ENCODE assay signal across 8 cellular contexts in the genomic region with DNA sequence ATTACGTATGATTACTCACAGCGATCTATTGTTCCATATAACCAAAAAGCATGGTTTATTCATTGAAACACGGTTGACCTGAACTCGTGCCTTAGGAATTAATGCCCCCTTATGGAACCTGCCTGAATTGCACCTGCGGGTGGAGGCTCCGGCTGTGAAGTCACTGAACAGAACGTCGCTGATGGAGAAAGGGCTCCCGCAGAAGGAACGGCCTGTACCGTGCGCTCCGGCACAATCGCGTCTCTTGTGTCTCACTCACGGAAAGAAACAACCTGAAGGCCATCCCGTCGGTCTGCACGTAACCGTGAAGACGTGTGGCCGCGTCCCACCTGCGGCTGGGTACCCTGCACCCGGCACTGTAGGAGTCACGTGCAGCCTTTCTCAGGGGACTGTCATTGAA.
DNase-seq lines count a peak whose midpoint lies in the region; ATAC-seq, FAIRE-seq and TF ChIP-seq lines count a peak whose summit lies in the region.

No MANE protein-coding gene starts in this region.

- H3K4me1 ChIP-seq in trophoblast cell (ENCODE audit: control insufficient read depth in 1 of 2, insufficient read depth in 2 of 2, low read length in 2 of 2) = no peaks in the 10 kb centered on the region
- H3K4me1 ChIP-seq in uterus = peaks cover 0 to 8% of the 10 kb centered on the region in 2 donors

- peak; percentile 66 for DNase-seq in EH (ENCODE audit: low read depth)
- peak in 1 of 2 experiments; percentile 83 for DNase-seq in HL-60 (ENCODE audit: low read depth in 1 of 2, low spot score in 1 of 2)
- DNase-seq in RPMI8226 = peak; percentile 43
- peak; percentile 53 for DNase-seq in activated effector memory CD4-positive, alpha-beta T cell treated with Interleukin-2 at 50 U/mL for 16 hours
- peak; percentile 81 to 84 for DNase-seq in frontal cortex (ENCODE audit: low spot score in 2 of 2)
- DNase-seq in trophoblast cell = peak; percentile 41 to 96
- peak; percentile 70 to 73 for DNase-seq in uterus

- H3K27me3 ChIP-seq in HL-60 (ENCODE audit: insufficient read depth, poor library complexity, severe bottlenecking) = no peaks in the 10 kb centered on the region
- no peaks in the 10 kb centered on the region for H3K27me3 ChIP-seq in trophoblast cell (ENCODE audit: insufficient read depth, low read length)
- H3K27me3 ChIP-seq in uterus = no peaks in the 10 kb centered on the region

- no peak overlapping the region for H2AK5ac ChIP-seq in trophoblast cell (ENCODE audit: low read length)

- TF ChIP-seq CTCF in HL-60 (IDR thresholded peaks at IDR 0.05; ENCODE audit: insufficient read depth, low read length) = peak; percentile 96
- peak; percentile 86 to 95 (median 92) for TF ChIP-seq CTCF in uterus (IDR thresholded peaks at IDR 0.05)

- H4K91ac ChIP-seq in trophoblast cell (ENCODE audit: low read depth, low read length) = no peak overlapping the region

- no peak overlapping the region for H3K23ac ChIP-seq in trophoblast cell (ENCODE audit: low read length)

- H3K4ac ChIP-seq in trophoblast cell (ENCODE audit: low read depth, low read length) = no peak overlapping the region

- H3K79me1 ChIP-seq in trophoblast cell (ENCODE audit: low read length) = no peaks in the 10 kb centered on the region

- H4K12ac ChIP-seq in trophoblast cell (ENCODE audit: low read depth, low read length) = no peak overlapping the region

- no peak overlapping the region for H2AFZ ChIP-seq in trophoblast cell (ENCODE audit: insufficient read depth, low read length, poor library complexity)

- WGBS in trophoblast cell (ENCODE audit: extremely low coverage, insufficient coverage, insufficient read length) = no CpG with 5 or more reads among the region's 26 CpGs

- H3K36me3 ChIP-seq in trophoblast cell (ENCODE audit: control insufficient read depth in 1 of 2, insufficient read depth in 2 of 2, low read length in 2 of 2) = no peaks in the 10 kb centered on the region
- no peaks in the 10 kb centered on the region for H3K36me3 ChIP-seq in uterus

- no peak for FAIRE-seq in frontal cortex (lab: Jason Lieb, UNC)

- ATAC-seq in GM18505 (IDR thresholded peaks at IDR 0.05; ENCODE audit: unreplicated experiment) = no peak

- no peak overlapping the region for H3K4me3 ChIP-seq in HL-60 (replicated peaks; ENCODE audit: insufficient read depth, low read length)
- H3K4me3 ChIP-seq in trophoblast cell (ENCODE audit: low read depth, low read length) = no peak overlapping the region
- H3K4me3 ChIP-seq in uterus = no peak overlapping the region

- H4K8ac ChIP-seq in trophoblast cell (ENCODE audit: low read depth, low read length) = no peak overlapping the region

- no peak overlapping the region for H3K27ac ChIP-seq in HL-60 (replicated peaks)
- H3K27ac ChIP-seq in trophoblast cell (ENCODE audit: low read depth, low read length) = no peak overlapping the region
- H3K27ac ChIP-seq in uterus = no peak overlapping the region

- intact Hi-C loops in uterus (cut with DNase I; ENCODE audit: low total_unique reads) = loop anchor here (2.0 kb wide), 1 partner anchor 148 kb away; no protein-coding TSS in a partner anchor

- no peak overlapping the region for H2BK5ac ChIP-seq in trophoblast cell (ENCODE audit: low read depth, low read length, poor library complexity)

- H3K4me2 ChIP-seq in trophoblast cell (ENCODE audit: low read length) = no peak overlapping the region

- TF ChIP-seq POLR2A in uterus (IDR thresholded peaks at IDR 0.05) (no peak), GM18505 (IDR thresholded peaks at IDR 0.05; ENCODE audit: borderline replicate concordance, extremely low read depth, insufficient read depth, insufficient read length) (no peak)

- H3K9ac ChIP-seq in trophoblast cell (ENCODE audit: low read length) = no peak overlapping the region

- no peak overlapping the region for H2BK12ac ChIP-seq in trophoblast cell (ENCODE audit: low read length)

- no peaks in the 10 kb centered on the region for H3K79me2 ChIP-seq in trophoblast cell (ENCODE audit: control insufficient read depth, insufficient read depth, low read length, poor library complexity)

- no peak overlapping the region for H2BK120ac ChIP-seq in trophoblast cell (ENCODE audit: insufficient read depth, low read length, poor library complexity)

- H3K9me3 ChIP-seq in trophoblast cell (ENCODE audit: insufficient read depth, low read depth, low read length) (no peaks in the 10 kb centered on the region), uterus (no peaks in the 10 kb centered on the region)

- H3K14ac ChIP-seq in trophoblast cell (ENCODE audit: low read length) = no peak overlapping the region

- no peak overlapping the region for H3K18ac ChIP-seq in trophoblast cell (ENCODE audit: low read length)
